23 cellular contexts compared by ENCODE assay signal in genomic region chr6:49744259-49744658, GRCh38. TPM values are rescaled to one million over a fixed set of nuclear protein-coding genes. Genes with fewer than 3 reads are reported as not detected.
A peak's percentile ranks its signal among the peaks of the same experiment; 100 is the strongest.
DNase-seq lines count a peak whose midpoint lies in the region; ATAC-seq, FAIRE-seq and TF ChIP-seq lines count a peak whose summit lies in the region.
"Had no signal": no experiment of that assay in that cellular context is flagged by ENCODE, and none has a peak within 500 bp of the region (broad histone marks: within the 10 kb centered on the region; RNA-seq: fewer than 3 reads in every experiment).

Gene CRISP3, minus strand, starts transcription at chr6:49744388. Its CDS starts 21 bp downstream, at chr6:49744367.

- in situ Hi-C loops in HepG2 (cut with HindIII; ENCODE audit: extremely low pct_ligation_motif_present, low pct_unique_long_range_greater_than_20kb), result no loop called here

- ATAC-seq in HepG2 (no peak), right lobe of liver (no peak), HG03045 (IDR thresholded peaks at IDR 0.05; ENCODE audit: unreplicated experiment) (no peak), GM18909 (IDR thresholded peaks at IDR 0.05; ENCODE audit: poor library complexity, unreplicated experiment) (no peak)
- ATAC-seq: effector memory CD8-positive, alpha-beta T cell; naive thymus-derived CD4-positive, alpha-beta T cell; sciatic nerve had no signal

- no peak for TF ChIP-seq CTCF in HepG2 (CRISPR knock-in tag; IDR thresholded peaks at IDR 0.05)
- TF ChIP-seq CTCF in right lobe of liver (IDR thresholded peaks at IDR 0.05), result no peak
- no peak for TF ChIP-seq CTCF in bronchial epithelial cell (IDR thresholded peaks at IDR 0.05; ENCODE audit: insufficient read depth, low read length, severe bottlenecking)
- TF ChIP-seq CTCF in testis (IDR thresholded peaks at IDR 0.05), result no peak

- WGBS in HepG2 (ENCODE audit: low lambda C conversion rate), result 0% methylated on average over 1 of the region's 1 CpG
- WGBS in right lobe of liver (ENCODE audit: insufficient coverage, low coverage, low lambda C conversion rate, missing lambda C conversion rate), result 13% methylated on average over 1 of the region's 1 CpG
- WGBS in testis, 2 donors, result 52 to 62% methylated on average over 1 of the region's 1 CpG

- peak; percentile 9 for DNase-seq in HepG2 (ENCODE audit: low spot score)
- DNase-seq in right lobe of liver, result no peak
- DNase-seq in NCI-H2029 treated with DMSO at 0.1 percent for 48 hours (lab: John Stamatoyannopoulos, UW), result peak; percentile 61
- peak; percentile 78 for DNase-seq in bronchial epithelial cell (ENCODE audit: low read depth)
- DNase-seq in testis, result no peak
- no peak for DNase-seq in activated CD4-positive, alpha-beta T cell treated with anti-CD3 and anti-CD28 coated beads, Interleukin-2, amount 50 U/mL, for 48 hours
- DNase-seq: activated CD4-positive, alpha-beta T cell treated with anti-CD3 and anti-CD28 coated beads for 48 hours; effector memory CD8-positive, alpha-beta T cell; naive thymus-derived CD4-positive, alpha-beta T cell; NCI-H1417 treated with DMSO at 0.1 percent for 48 hours; pancreas; RPMI8226; stimulated activated CD4-positive, alpha-beta T cell treated with anti-CD3 and anti-CD28 coated beads, Interleukin-15, amount 100 ng/mL, for 24 hours had no signal

- CTCF ChIA-PET in HepG2 (lab: Yijun Ruan, JAX; ENCODE audit: low intra/inter-chr PET ratio, low total read pairs), result no interaction called here

- TF ChIP-seq RAD21 in HepG2 (CRISPR knock-in tag; IDR thresholded peaks at IDR 0.05), result no peak

- H3K4me1 ChIP-seq in HepG2 (ENCODE audit: insufficient read depth, low read length) (no peaks in the 10 kb centered on the region), right lobe of liver (no peaks in the 10 kb centered on the region), testis (no peaks in the 10 kb centered on the region)
- H3K4me1 ChIP-seq: pancreas had no signal

- H3K27me3 ChIP-seq in HepG2 (ENCODE audit: control insufficient read depth in 1 of 2, insufficient read depth in 2 of 2, low read length in 2 of 2) (no peaks in the 10 kb centered on the region), right lobe of liver (no peaks in the 10 kb centered on the region), bronchial epithelial cell (ENCODE audit: control insufficient read depth, insufficient read depth, low read length) (no peaks in the 10 kb centered on the region), testis (no peaks in the 10 kb centered on the region)
- H3K27me3 ChIP-seq: pancreas had no signal

- H3K27ac ChIP-seq in HepG2 (ENCODE audit: extremely low read length, insufficient read depth, low read length) (no peak within 1 kb of the TSS), right lobe of liver (no peak within 1 kb of the TSS), testis (no peak within 1 kb of the TSS)
- H3K27ac ChIP-seq: C4-2B, pancreas had no signal

- BruUV-seq in HepG2 (replicated peaks; lab: Mats Ljungman, UMichigan), result no TSS peak

- no peak within 1 kb of the TSS for H3K9ac ChIP-seq in HepG2 (ENCODE audit: insufficient read depth, low read depth, low read length)

- H3K9me3 ChIP-seq in HepG2 (ENCODE audit: low read length) (no peaks in the 10 kb centered on the region), right lobe of liver (no peaks in the 10 kb centered on the region), testis (no peaks in the 10 kb centered on the region)
- H3K9me3 ChIP-seq: pancreas had no signal

- H4K20me1 ChIP-seq in HepG2 (ENCODE audit: insufficient read depth, low read length), result no peaks in the 10 kb centered on the region

- H3K36me3 ChIP-seq in HepG2 (replicated peaks in 1 of 2; ENCODE audit: control insufficient read depth in 1 of 2, insufficient read depth in 2 of 2, low read length in 2 of 2) (no peaks in the 10 kb centered on the region), right lobe of liver (no peaks in the 10 kb centered on the region), bronchial epithelial cell (ENCODE audit: control insufficient read depth, insufficient read depth, low read length) (no peaks in the 10 kb centered on the region), testis (ENCODE audit: low read depth, missing control alignments) (no peaks in the 10 kb centered on the region)
- H3K36me3 ChIP-seq: pancreas had no signal

- H2AFZ ChIP-seq in HepG2 (ENCODE audit: low read length), result no peak within 1 kb of the TSS

- no peaks in the 10 kb centered on the region for H3K79me2 ChIP-seq in HepG2 (ENCODE audit: insufficient read depth, low read length)

- no peak within 1 kb of the TSS for H3K4me3 ChIP-seq in HepG2 (replicated peaks in 1 of 3; ENCODE audit: insufficient read depth in 1 of 3, low read depth in 2 of 3, low read length in 3 of 3)
- no peak within 1 kb of the TSS for H3K4me3 ChIP-seq in right lobe of liver
- H3K4me3 ChIP-seq in bronchial epithelial cell (ENCODE audit: low read depth, low read length), result no peak within 1 kb of the TSS
- no peak within 1 kb of the TSS for H3K4me3 ChIP-seq in testis
- H3K4me3 ChIP-seq: pancreas had no signal

- no peak within 1 kb of the TSS for H3K4me2 ChIP-seq in HepG2 (ENCODE audit: low read depth, low read length)

- peak; percentile 18 for FAIRE-seq in HepG2 (lab: Jason Lieb, UNC)
- FAIRE-seq in bronchial epithelial cell (lab: Jason Lieb, UNC), result no peak
- FAIRE-seq: D721Med, H54, urothelium cell line had no signal

- TF ChIP-seq POLR2A in HepG2 (IDR thresholded peaks at IDR 0.05; ENCODE audit: insufficient read depth in 1 of 2, low read depth in 2 of 2, low read length in 2 of 2) (no peak), right lobe of liver (IDR thresholded peaks at IDR 0.05) (no peak), testis (IDR thresholded peaks at IDR 0.05) (no peak)

- POLR2A ChIA-PET in HepG2 (lab: Yijun Ruan, JAX), result no interaction called here

- intact Hi-C loops in HepG2 (cut with micrococcal nuclease; ENCODE audit: unreplicated experiment), result no loop called here
- intact Hi-C loops in right lobe of liver (cut with DNase I), result no loop called here
- intact Hi-C loops in testis (cut with DNase I; ENCODE audit: low total_unique reads), result no loop called here

- TF ChIP-seq EP300 in HepG2 (IDR thresholded peaks at IDR 0.05; ENCODE audit: low read depth in 2 of 2, low read length in 2 of 2) (no peak), HepG2 (CRISPR knock-in tag; IDR thresholded peaks at IDR 0.05; ENCODE audit: borderline replicate concordance) (no peak)

TF ChIP-seq in HepG2, 621 proteins besides CTCF, POLR2A, EP300 and RAD21:
- TF ChIP-seq ZBTB7A (CRISPR knock-in tag; IDR thresholded peaks at IDR 0.05), result no peak
- TF ChIP-seq ZNF430 (CRISPR knock-in tag; IDR thresholded peaks at IDR 0.05), result no peak
- no peak for TF ChIP-seq ZBTB26 (CRISPR knock-in tag; IDR thresholded peaks at IDR 0.05; ENCODE audit: borderline replicate concordance)

RNA-seq across cellular contexts. Expression of gene CRISP3, which starts in this region (rescaled TPM):
- total RNA-seq in HepG2 (2016; rRNA removed; fragmentation: Illumina TruSeq; extraction: Trizol), result not detected in 2 replicates
- total RNA-seq in HepG2 (2016; cell fraction: cytosol; rRNA removed; fragmentation: Illumina TruSeq; extraction: Trizol; ENCODE audit: low read depth), result not detected in 2 replicates
- not detected in 2 replicates for total RNA-seq in HepG2 (2016; cell fraction: insoluble cytoplasmic fraction; rRNA removed; fragmentation: Illumina TruSeq; extraction: Trizol)
- not detected in 2 replicates for total RNA-seq in HepG2 (2016; cell fraction: membrane; rRNA removed; fragmentation: Illumina TruSeq; extraction: Trizol)
- not detected in 2 replicates for total RNA-seq in HepG2 (2016; cell fraction: nucleus; rRNA removed; fragmentation: Illumina TruSeq; extraction: Trizol)
- polyA plus RNA-seq in HepG2 (2011; rRNA removed), result not detected in 2 replicates
- not detected in 2 replicates for polyA plus RNA-seq in HepG2 (2011; cell fraction: cytosol; rRNA removed)
- polyA plus RNA-seq in HepG2 (2011; cell fraction: nucleus; rRNA removed), result not detected in 2 replicates
- polyA plus RNA-seq in HepG2 (2012), result not detected in 2 replicates
- not detected in 2 replicates for polyA plus RNA-seq in HepG2 (2016; cell fraction: cytosol; fragmentation: Illumina TruSeq; extraction: Trizol; ENCODE audit: low read depth)
- polyA plus RNA-seq in HepG2 (2016; cell fraction: insoluble cytoplasmic fraction; fragmentation: Illumina TruSeq; extraction: Trizol; ENCODE audit: low read depth), result not detected in 2 replicates
- not detected in 2 replicates for polyA plus RNA-seq in HepG2 (2016; cell fraction: membrane; fragmentation: Illumina TruSeq; extraction: Trizol; ENCODE audit: low read depth)
- polyA plus RNA-seq in HepG2 (2016; cell fraction: nucleus; fragmentation: Illumina TruSeq; extraction: Trizol; ENCODE audit: insufficient read depth, low read depth), result not detected in 2 replicates
- 0.26 TPM in 1 of 2 replicates, not detected in the other for polyA minus RNA-seq in HepG2 (2011; rRNA and poly(A)+ RNA removed; ENCODE audit: low replicate concordance)
- not detected in 2 replicates for polyA minus RNA-seq in HepG2 (2011; cell fraction: cytosol; rRNA and poly(A)+ RNA removed)
- polyA minus RNA-seq in HepG2 (2011; cell fraction: nucleus; rRNA and poly(A)+ RNA removed), result not detected in 2 replicates
- total RNA-seq in right lobe of liver, result 1 to 10 TPM in 1 of 6 experiments, under 1 TPM in 4, not detected in 1; 0.21 to 2.3 (median 0.24) TPM
- under 0.01 and 2.4 TPM in 2 replicates for total RNA-seq in bronchial epithelial cell
- total RNA-seq in testis, result under 1 TPM in 1 of 2 donors, not detected in 1; 0.12 TPM
- not detected for polyA plus RNA-seq in testis (ENCODE audit: insufficient read depth, low read depth, low replicate concordance)
- total RNA-seq: G401; mesenteric fat pad; naive thymus-derived CD4-positive, alpha-beta T cell; subcutaneous adipose tissue had no signal
- polyA plus RNA-seq: naive thymus-derived CD4-positive, alpha-beta T cell had no signal

Comparison
In these comparisons a context has a peak if more than half of its experiments do, and no peak if none do; other contexts are left out.
1. Peak in DNase-seq in HepG2; RNA of the gene not detected or under 1 TPM.
2. DNase-seq: peak in NCI-H2029 treated with DMSO at 0.1 percent for 48 hours (single experiment) and bronchial epithelial cell (single experiment); none in right lobe of liver (0 of 3), testis (single experiment) and activated CD4-positive, alpha-beta T cell treated with anti-CD3 and anti-CD28 coated beads, Interleukin-2, amount 50 U/mL, for 48 hours (0 of 2).